8 cellular contexts compared by ENCODE assay signal in the genomic region with DNA sequence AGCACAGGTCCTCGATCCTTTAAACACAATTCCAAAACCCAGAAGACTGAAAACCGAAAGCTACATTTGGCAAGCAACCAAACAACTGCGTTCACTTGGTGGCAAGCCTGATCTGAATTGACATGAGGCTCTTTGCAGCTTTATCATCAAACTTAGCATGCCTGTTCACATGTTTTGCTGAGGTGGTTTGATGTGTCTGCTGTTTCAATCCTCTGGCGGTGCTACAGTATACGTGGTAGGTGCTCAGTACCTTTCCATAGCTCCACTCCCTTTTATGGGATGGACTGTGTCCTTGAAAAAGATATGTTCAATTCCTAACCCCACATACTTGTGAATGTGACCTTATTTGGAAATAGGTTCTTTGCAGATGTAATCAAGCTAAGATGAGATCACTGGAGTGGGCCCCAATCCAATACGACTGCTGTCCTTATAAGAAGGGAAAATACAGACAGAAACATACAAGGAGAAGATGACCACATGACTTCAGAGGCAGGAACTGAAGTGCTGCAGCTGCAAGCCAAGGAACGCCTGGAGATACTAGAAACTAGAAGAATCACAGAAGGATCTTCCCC. TPM values are rescaled to one million over a fixed set of nuclear protein-coding genes. Genes with fewer than 3 reads are reported as not detected.
DNase-seq lines count a peak whose midpoint lies in the region; ATAC-seq and TF ChIP-seq lines count a peak whose summit lies in the region.

No MANE protein-coding gene starts in this region.

- CTCF ChIA-PET in WTC11 (lab: Charles Lee), result interaction anchor here (1.1 to 1.4 kb wide), 3 partner anchors 8 to 33 kb away, joined by 3 to 7 read pairs (median 5); partner anchors contain the start of gene CCDC6

- H3K4me3 Mint-ChIP-seq in WTC11, result no peak overlapping the region
- H3K4me3 Mint-ChIP-seq in effector memory CD8-positive, alpha-beta T cell, result peak overlapping the region in 1 of 2 donors; percentile 21

- no peak for ATAC-seq in WTC11
- ATAC-seq in heart right ventricle, result peak in 7 of 8 donors; percentile 50 to 83 (median 77)
- ATAC-seq in effector memory CD8-positive, alpha-beta T cell (replicated peaks), result no peak

- POLR2A ChIA-PET in WTC11 (lab: Charles Lee), result interaction anchor here (1.3 to 1.8 kb wide), 2 partner anchors 33 to 35 kb away, joined by 3 to 6 read pairs; partner anchors contain the start of gene CCDC6

- no peaks in the 10 kb centered on the region for H3K9me3 Mint-ChIP-seq in WTC11
- H3K9me3 Mint-ChIP-seq in effector memory CD8-positive, alpha-beta T cell, result no peaks in the 10 kb centered on the region

- H3K36me3 ChIP-seq in heart right ventricle, result no peaks in the 10 kb centered on the region
- no peaks in the 10 kb centered on the region for H3K36me3 ChIP-seq in stomach

- H3K27ac Mint-ChIP-seq in WTC11, result peak overlapping the region; percentile 28; the same call in 1 of the 2 replicates
- H3K27ac Mint-ChIP-seq in effector memory CD8-positive, alpha-beta T cell, result no peak overlapping the region

- H3K27ac ChIP-seq in heart right ventricle (peak overlapping the region in 2 of 10 donors; percentile 22 to 46), stomach (peak overlapping the region in 4 of 5 donors; percentile 49 to 73 (median 62))

- H3K4me1 ChIP-seq in heart right ventricle (peaks cover 0 to 46% (median 30%) of the 10 kb centered on the region in 9 donors), stomach (peaks cover 19 to 65% (median 42%) of the 10 kb centered on the region in 4 donors)

- 17 to 23% methylated on average over 7 of the region's 7 CpGs for WGBS in heart right ventricle, 2 donors
- WGBS in stomach, 5 donors, result 20 to 40% (median 33%) methylated on average over 7 of the region's 7 CpGs

- H3K4me3 ChIP-seq in heart right ventricle (peak overlapping the region in 5 of 10 donors; percentile 1 to 25 (median 8)), stomach (peak overlapping the region; percentile 0 to 6 (median 6))

- no peaks in the 10 kb centered on the region for H3K9me3 ChIP-seq in heart right ventricle
- H3K9me3 ChIP-seq in stomach, result no peaks in the 10 kb centered on the region

- no peaks in the 10 kb centered on the region; the same call in 1 of the 2 replicates for H3K27me3 Mint-ChIP-seq in WTC11 (ENCODE audit: low read depth)
- no peaks in the 10 kb centered on the region for H3K27me3 Mint-ChIP-seq in effector memory CD8-positive, alpha-beta T cell

- TF ChIP-seq POLR2A in stomach (IDR thresholded peaks at IDR 0.05), result no peak

- TF ChIP-seq CTCF in WTC11 (IDR thresholded peaks at IDR 0.05) (no peak), heart right ventricle (IDR thresholded peaks at IDR 0.05) (no peak), stomach (IDR thresholded peaks at IDR 0.05) (no peak)

- peaks cover 82% of the 10 kb centered on the region for H3K4me1 Mint-ChIP-seq in WTC11
- H3K4me1 Mint-ChIP-seq in effector memory CD8-positive, alpha-beta T cell (ENCODE audit: low read depth in 2 of 2), result peaks cover 32 to 74% of the 10 kb centered on the region in 2 donors

- peak; percentile 38 for DNase-seq in NCI-H2196 (lab: John Stamatoyannopoulos, UW; ENCODE audit: unreplicated experiment)
- no peak for DNase-seq in NCI-H2196 treated with DMSO at 0.1 percent for 48 hours (lab: John Stamatoyannopoulos, UW; ENCODE audit: unreplicated experiment)
- no peak for DNase-seq in WTC11 (ENCODE audit: low spot score)
- DNase-seq in heart right ventricle, result peak in 1 of 2 donors; percentile 41
- DNase-seq in stomach, result no peak
- DNase-seq in effector memory CD8-positive, alpha-beta T cell, result no peak
- no peak for DNase-seq in activated CD8-positive, alpha-beta memory T cell treated with anti-CD3 and anti-CD28 coated beads, Interleukin-2, amount 50 U/mL, for 48 hours
- DNase-seq in NCI-H187 (lab: John Stamatoyannopoulos, UW), result no peak

- H3K27me3 ChIP-seq in heart right ventricle (no peaks in the 10 kb centered on the region), stomach (no peaks in the 10 kb centered on the region)

- intact Hi-C loops in heart right ventricle (cut with DNase I), result loop anchor here in 1 of 10 donors (5.0 kb wide), 1 partner anchor 34 kb away; the partner anchor contains the start of gene CCDC6
- intact Hi-C loops in stomach (cut with DNase I; ENCODE audit: low total_unique reads), result no loop called here

- H3K36me3 Mint-ChIP-seq in WTC11, result no peaks in the 10 kb centered on the region
- peaks cover 5% of the 10 kb centered on the region for H3K36me3 Mint-ChIP-seq in effector memory CD8-positive, alpha-beta T cell (ENCODE audit: insufficient read depth)

- peak; percentile 35 for TF ChIP-seq EP300 in stomach (IDR thresholded peaks at IDR 0.05)

TF ChIP-seq in WTC11, 78 proteins besides CTCF, POLR2A, EP300 and RAD21:
- no peak for TF ChIP-seq E2F4 (CRISPR knock-in tag; IDR thresholded peaks at IDR 0.05; ENCODE audit: borderline replicate concordance, low read depth)
- TF ChIP-seq GABPB1 (CRISPR knock-in tag; IDR thresholded peaks at IDR 0.05), result no peak
- TF ChIP-seq, protein P1, sequence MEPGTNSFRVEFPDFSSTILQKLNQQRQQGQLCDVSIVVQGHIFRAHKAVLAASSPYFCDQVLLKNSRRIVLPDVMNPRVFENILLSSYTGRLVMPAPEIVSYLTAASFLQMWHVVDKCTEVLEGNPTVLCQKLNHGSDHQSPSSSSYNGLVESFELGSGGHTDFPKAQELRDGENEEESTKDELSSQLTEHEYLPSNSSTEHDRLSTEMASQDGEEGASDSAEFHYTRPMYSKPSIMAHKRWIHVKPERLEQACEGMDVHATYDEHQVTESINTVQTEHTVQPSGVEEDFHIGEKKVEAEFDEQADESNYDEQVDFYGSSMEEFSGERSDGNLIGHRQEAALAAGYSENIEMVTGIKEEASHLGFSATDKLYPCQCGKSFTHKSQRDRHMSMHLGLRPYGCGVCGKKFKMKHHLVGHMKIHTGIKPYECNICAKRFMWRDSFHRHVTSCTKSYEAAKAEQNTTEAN (CRISPR knock-in tag; IDR thresholded peaks at IDR 0.05), result no peak
- TF ChIP-seq, protein P2, sequence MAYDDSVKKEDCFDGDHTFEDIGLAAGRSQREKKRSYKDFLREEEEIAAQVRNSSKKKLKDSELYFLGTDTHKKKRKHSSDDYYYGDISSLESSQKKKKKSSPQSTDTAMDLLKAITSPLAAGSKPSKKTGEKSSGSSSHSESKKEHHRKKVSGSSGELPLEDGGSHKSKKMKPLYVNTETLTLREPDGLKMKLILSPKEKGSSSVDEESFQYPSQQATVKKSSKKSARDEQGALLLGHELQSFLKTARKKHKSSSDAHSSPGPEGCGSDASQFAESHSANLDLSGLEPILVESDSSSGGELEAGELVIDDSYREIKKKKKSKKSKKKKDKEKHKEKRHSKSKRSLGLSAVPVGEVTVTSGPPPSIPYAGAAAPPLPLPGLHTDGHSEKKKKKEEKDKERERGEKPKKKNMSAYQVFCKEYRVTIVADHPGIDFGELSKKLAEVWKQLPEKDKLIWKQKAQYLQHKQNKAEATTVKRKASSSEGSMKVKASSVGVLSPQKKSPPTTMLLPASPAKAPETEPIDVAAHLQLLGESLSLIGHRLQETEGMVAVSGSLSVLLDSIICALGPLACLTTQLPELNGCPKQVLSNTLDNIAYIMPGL (CRISPR knock-in tag; IDR thresholded peaks at IDR 0.05), result no peak
- TF ChIP-seq JUN (CRISPR knock-in tag; IDR thresholded peaks at IDR 0.05), result no peak
- no peak for TF ChIP-seq ZNF138 (CRISPR knock-in tag; conservative IDR thresholded peaks at IDR 0.05)
- no peak for TF ChIP-seq USF1 (CRISPR knock-in tag; IDR thresholded peaks at IDR 0.05)

RNA-seq across cellular contexts. Expression of gene CCDC6, which starts 33.4 kb away (rescaled TPM):
- total RNA-seq in WTC11 (2021) (48.4 to 55.2 TPM (median 49.8 TPM) in 3 replicates), heart right ventricle (10 to 100 TPM; 13.7 to 22.8 (median 17.4) TPM), stomach (10 to 100 TPM; 13.9 to 56.0 (median 33.0) TPM)
- polyA plus RNA-seq in heart right ventricle (1 to 10 TPM; 4.4 to 8.6 TPM), stomach (10 to 100 TPM; 12.5 to 14.8 (median 14.2) TPM)

Comparison
In these comparisons a context has a peak if more than half of its experiments do, and no peak if none do; other contexts are left out.
1. ATAC-seq: peak in heart right ventricle (7 of 8); none in WTC11 (single experiment) and effector memory CD8-positive, alpha-beta T cell (single experiment).